Comparison of ENCODE assay signal across 8 cellular contexts in genomic region chr6:18107061-18107460, GRCh38.
"Had no signal": no experiment of that assay in that cellular context is flagged by ENCODE, and none has a peak within 500 bp of the region (broad histone marks: within the 10 kb centered on the region; RNA-seq: fewer than 3 reads in every experiment).

No MANE protein-coding gene starts in this region.

- H3K27ac Mint-ChIP-seq: IgD-negative memory B cell had no signal

- FAIRE-seq: HepG2, HTR-8/SVneo had no signal

- H3K9ac ChIP-seq: KMS-11 had no signal

- H3K4me1 Mint-ChIP-seq: IgD-negative memory B cell had no signal

- H3K27ac ChIP-seq: HL-60, KMS-11 had no signal

- H3K4me3 Mint-ChIP-seq: IgD-negative memory B cell had no signal

- ATAC-seq: HepG2 had no signal

- DNase-seq: IMR-90, KBM-7, KG1 had no signal

- H3K4me2 ChIP-seq: KMS-11 had no signal
